ENCODE assay signal across 18 cellular contexts in the genomic region with DNA sequence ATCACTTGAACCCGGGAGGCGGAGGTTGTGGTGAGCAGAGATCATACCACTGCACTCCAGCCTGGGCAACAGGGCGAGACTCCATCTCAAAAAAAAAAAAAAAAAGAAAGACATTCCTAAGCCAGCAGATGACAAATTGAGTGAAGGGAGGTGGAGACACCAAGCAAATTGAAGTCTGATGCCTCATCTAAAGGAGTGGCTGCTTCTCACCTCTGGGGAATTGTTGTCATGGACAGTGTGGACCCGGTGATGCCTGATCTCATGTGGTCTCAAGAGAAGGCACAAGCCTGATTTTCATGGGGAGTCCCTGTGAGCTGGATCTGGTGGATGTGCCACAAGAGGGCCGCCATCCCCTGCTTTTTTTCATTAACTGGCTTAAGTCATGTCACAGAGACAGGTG.
A peak's percentile ranks its signal among the peaks of the same experiment; 100 is the strongest.
DNase-seq lines count a peak whose midpoint lies in the region; TF ChIP-seq lines count a peak whose summit lies in the region.
"Had no signal": no experiment of that assay in that cellular context is flagged by ENCODE, and none has a peak within 500 bp of the region (broad histone marks: within the 10 kb centered on the region; RNA-seq: fewer than 3 reads in every experiment).

No MANE protein-coding gene starts in this region.

- H3K79me1 ChIP-seq in mesendoderm (ENCODE audit: low read length), result no peaks in the 10 kb centered on the region

- no peak overlapping the region for H3K56ac ChIP-seq in mesendoderm (ENCODE audit: low read length)

- H3K27ac ChIP-seq in mesendoderm (ENCODE audit: low read depth, low read length), result no peak overlapping the region
- no peak overlapping the region for H3K27ac ChIP-seq in esophagus muscularis mucosa (replicated peaks in 1 of 4)

- no peak overlapping the region for H3K18ac ChIP-seq in mesendoderm (ENCODE audit: low read length)

- H4K5ac ChIP-seq in mesendoderm (ENCODE audit: low read length), result no peak overlapping the region

- DNase-seq in activated CD4-positive, alpha-beta T cell treated with anti-CD3 and anti-CD28 coated beads, Interleukin-2, amount 10 ng/mL, durations not matched to agents 7 days and 5 days, result no peak
- DNase-seq in activated CD4-positive, alpha-beta T cell treated with anti-CD3 and anti-CD28 coated beads for 1 hour, result no peak
- peak; percentile 16 for DNase-seq in HT-29 (ENCODE audit: low spot score)
- DNase-seq in RPMI7951 (ENCODE audit: low read depth), result peak; percentile 25
- DNase-seq in mesendoderm, result peak; percentile 31
- no peak for DNase-seq in esophagus muscularis mucosa (ENCODE audit: extremely low spot score)
- DNase-seq in NCI-H345 treated with DMSO at 0.1 percent for 48 hours (lab: John Stamatoyannopoulos, UW; ENCODE audit: unreplicated experiment), result no peak
- DNase-seq in COLO829 (ENCODE audit: low spot score), result no peak
- DNase-seq: AML-193; DND-41; GDM1; HFFc6; Karpas-422; NCI-H1417 treated with DMSO at 0.1 percent for 48 hours; NCI-H2029; NK-92 treated with Interleukin-12 subunit alpha and Interleukin-12 subunit beta, amount 100 ng/mL, for 24 hours; PC-3; Right ventricle myocardium superior had no signal

- no peaks in the 10 kb centered on the region for H3K4me1 ChIP-seq in mesendoderm (ENCODE audit: control insufficient read depth, low read depth, low read length)
- H3K4me1 ChIP-seq in esophagus muscularis mucosa, result no peaks in the 10 kb centered on the region

- no peak for TF ChIP-seq POLR2A in esophagus muscularis mucosa (IDR thresholded peaks at IDR 0.05; ENCODE audit: low read depth)

- CTCF ChIA-PET in activated CD4-positive, alpha-beta T cell treated with anti-CD3 and anti-CD28 coated beads, Interleukin-2, amount 10 ng/mL, durations not matched to agents 7 days and 5 days (lab: Charles Lee), result interaction anchor here (1.2 kb wide), 2 partner anchors 11 to 14 kb away, joined by 3 to 5 read pairs; no protein-coding TSS in a partner anchor

- peaks cover 9% of the 10 kb centered on the region for H3K9me3 Mint-ChIP-seq in activated CD4-positive, alpha-beta T cell treated with anti-CD3 and anti-CD28 coated beads, Interleukin-2, amount 10 ng/mL, durations not matched to agents 7 days and 5 days

- no peak overlapping the region for H3K9ac ChIP-seq in mesendoderm (ENCODE audit: low read length)

- H3K27me3 ChIP-seq in mesendoderm (ENCODE audit: insufficient read depth, low read length, poor library complexity) (no peaks in the 10 kb centered on the region), esophagus muscularis mucosa (no peaks in the 10 kb centered on the region)

- H4K8ac ChIP-seq in mesendoderm (ENCODE audit: low read depth, low read length), result no peak overlapping the region

- no peak overlapping the region for H3K23ac ChIP-seq in mesendoderm (ENCODE audit: low read length)

- no CpG with 5 or more reads among the region's 5 CpGs for WGBS in mesendoderm (ENCODE audit: extremely low coverage, insufficient coverage, low lambda C conversion rate)
- WGBS in esophagus muscularis mucosa, result 83% methylated on average over 5 of the region's 5 CpGs

- H3K36me3 ChIP-seq in mesendoderm (ENCODE audit: control insufficient read depth, insufficient read depth, low read length) (no peaks in the 10 kb centered on the region), esophagus muscularis mucosa (no peaks in the 10 kb centered on the region)

- H3K9me3 ChIP-seq in esophagus muscularis mucosa, result no peaks in the 10 kb centered on the region

- H2BK5ac ChIP-seq in mesendoderm (ENCODE audit: low read length), result no peak overlapping the region

- no peak overlapping the region for H2BK120ac ChIP-seq in mesendoderm (ENCODE audit: low read depth, low read length)

- peaks cover 5% of the 10 kb centered on the region for H3K36me3 Mint-ChIP-seq in activated CD4-positive, alpha-beta T cell treated with anti-CD3 and anti-CD28 coated beads, Interleukin-2, amount 10 ng/mL, durations not matched to agents 7 days and 5 days (ENCODE audit: low read depth)

- TF ChIP-seq CTCF in esophagus muscularis mucosa (IDR thresholded peaks at IDR 0.05), result no peak

- H3K27ac Mint-ChIP-seq in activated CD4-positive, alpha-beta T cell treated with anti-CD3 and anti-CD28 coated beads, Interleukin-2, amount 10 ng/mL, durations not matched to agents 7 days and 5 days, result peak overlapping the region; percentile 54
- H3K27ac Mint-ChIP-seq: HFFc6 had no signal

- no peak overlapping the region for H3K4ac ChIP-seq in mesendoderm (ENCODE audit: low read depth, low read length)

- no peaks in the 10 kb centered on the region for H3K79me2 ChIP-seq in mesendoderm (ENCODE audit: control insufficient read depth, insufficient read depth, low read length)

- H2BK15ac ChIP-seq in mesendoderm (replicated peaks; ENCODE audit: low read depth), result no peak overlapping the region

- no peak for TF ChIP-seq EP300 in esophagus muscularis mucosa (IDR thresholded peaks at IDR 0.05)

- H3K27me3 Mint-ChIP-seq in activated CD4-positive, alpha-beta T cell treated with anti-CD3 and anti-CD28 coated beads, Interleukin-2, amount 10 ng/mL, durations not matched to agents 7 days and 5 days, result no peaks in the 10 kb centered on the region

- no peak overlapping the region for H3K4me2 ChIP-seq in mesendoderm (ENCODE audit: low read length)

- H3K4me1 Mint-ChIP-seq in activated CD4-positive, alpha-beta T cell treated with anti-CD3 and anti-CD28 coated beads, Interleukin-2, amount 10 ng/mL, durations not matched to agents 7 days and 5 days, result peaks cover 17% of the 10 kb centered on the region

- POLR2A ChIA-PET in activated CD4-positive, alpha-beta T cell treated with anti-CD3 and anti-CD28 coated beads, Interleukin-2, amount 10 ng/mL, durations not matched to agents 7 days and 5 days (lab: Charles Lee), result no interaction called here

- H3K4me3 ChIP-seq in mesendoderm (ENCODE audit: low read length), result no peak overlapping the region
- no peak overlapping the region for H3K4me3 ChIP-seq in esophagus muscularis mucosa

- intact Hi-C loops in esophagus muscularis mucosa (cut with DNase I), result no loop called here

- no peak overlapping the region for H2AK5ac ChIP-seq in mesendoderm (ENCODE audit: low read length)

- no peak overlapping the region for H3K4me3 Mint-ChIP-seq in activated CD4-positive, alpha-beta T cell treated with anti-CD3 and anti-CD28 coated beads, Interleukin-2, amount 10 ng/mL, durations not matched to agents 7 days and 5 days
- H3K4me3 Mint-ChIP-seq: HFFc6 had no signal

Comparison
In these comparisons a context has a peak if more than half of its experiments do, and no peak if none do; other contexts are left out.
1. DNase-seq: peak in HT-29 (single experiment), RPMI7951 (single experiment) and mesendoderm (single experiment); none in activated CD4-positive, alpha-beta T cell treated with anti-CD3 and anti-CD28 coated beads, Interleukin-2, amount 10 ng/mL, durations not matched to agents 7 days and 5 days (single experiment), activated CD4-positive, alpha-beta T cell treated with anti-CD3 and anti-CD28 coated beads for 1 hour (single experiment), esophagus muscularis mucosa (single experiment), NCI-H345 treated with DMSO at 0.1 percent for 48 hours (single experiment) and COLO829 (single experiment).